17 cellular contexts compared by ENCODE assay signal in genomic region chr7:17434191-17434590, GRCh38.
A peak's percentile ranks its signal among the peaks of the same experiment; 100 is the strongest.
DNase-seq lines count a peak whose midpoint lies in the region; ATAC-seq lines count a peak whose summit lies in the region.
"Had no signal": no experiment of that assay in that cellular context is flagged by ENCODE, and none has a peak within 500 bp of the region (broad histone marks: within the 10 kb centered on the region; RNA-seq: fewer than 3 reads in every experiment).

No MANE protein-coding gene starts in this region.

- no peak for ATAC-seq in HG02938 (IDR thresholded peaks at IDR 0.05; ENCODE audit: unreplicated experiment)
- ATAC-seq: CD8-positive, alpha-beta T cell; HCT116 had no signal

- no peak overlapping the region for H3K4me3 ChIP-seq in H7 (ENCODE audit: insufficient read depth, low read depth, low read length)
- H3K4me3 ChIP-seq: BLaER1 treated with 17β-estradiol and CSF1 and Interleukin-3, amounts not matched to agents 10 nM and 100 nM; GM23248 had no signal

- no peaks in the 10 kb centered on the region for H3K36me3 ChIP-seq in H7 (replicated peaks; ENCODE audit: control insufficient read depth, insufficient read depth, low read length)

- in situ Hi-C loops in G401 (cut with HindIII; ENCODE audit: low sequenced_read_pairs) = no loop called here

- no peaks in the 10 kb centered on the region for H3K27me3 ChIP-seq in H7 (ENCODE audit: control insufficient read depth, insufficient read depth, low read length)
- H3K27me3 ChIP-seq: BLaER1 treated with 17β-estradiol and CSF1 and Interleukin-3, amounts not matched to agents 10 nM and 100 nM had no signal

- DNase-seq in G401 (ENCODE audit: low spot score) (peak; percentile 1), fibroblast of gingiva (ENCODE audit: low read depth) (peak; percentile 27), myocyte (ENCODE audit: low read depth) (peak; percentile 70), NCI-H2081 (lab: John Stamatoyannopoulos, UW) (no peak), H7 (no peak)
- no peak for DNase-seq in activated T-cell treated with anti-CD3 and anti-CD28 coated beads, Interleukin-2, amount 50 U/mL, for 1 hour
- DNase-seq: 8988T; Calu3; CD8-positive, alpha-beta T cell; DMS 273 treated with DMSO at 0.1 percent for 48 hours; DND-41; EL; GM23248; IMR-90 had no signal

Comparison
In these comparisons a context has a peak if more than half of its experiments do, and no peak if none do; other contexts are left out.
1. DNase-seq: peak in G401 (single experiment), fibroblast of gingiva (single experiment) and myocyte (single experiment); none in NCI-H2081 (0 of 2), H7 (single experiment) and activated T-cell treated with anti-CD3 and anti-CD28 coated beads, Interleukin-2, amount 50 U/mL, for 1 hour (single experiment).